Comparison of ENCODE assay signal across 8 cellular contexts in the genomic region with DNA sequence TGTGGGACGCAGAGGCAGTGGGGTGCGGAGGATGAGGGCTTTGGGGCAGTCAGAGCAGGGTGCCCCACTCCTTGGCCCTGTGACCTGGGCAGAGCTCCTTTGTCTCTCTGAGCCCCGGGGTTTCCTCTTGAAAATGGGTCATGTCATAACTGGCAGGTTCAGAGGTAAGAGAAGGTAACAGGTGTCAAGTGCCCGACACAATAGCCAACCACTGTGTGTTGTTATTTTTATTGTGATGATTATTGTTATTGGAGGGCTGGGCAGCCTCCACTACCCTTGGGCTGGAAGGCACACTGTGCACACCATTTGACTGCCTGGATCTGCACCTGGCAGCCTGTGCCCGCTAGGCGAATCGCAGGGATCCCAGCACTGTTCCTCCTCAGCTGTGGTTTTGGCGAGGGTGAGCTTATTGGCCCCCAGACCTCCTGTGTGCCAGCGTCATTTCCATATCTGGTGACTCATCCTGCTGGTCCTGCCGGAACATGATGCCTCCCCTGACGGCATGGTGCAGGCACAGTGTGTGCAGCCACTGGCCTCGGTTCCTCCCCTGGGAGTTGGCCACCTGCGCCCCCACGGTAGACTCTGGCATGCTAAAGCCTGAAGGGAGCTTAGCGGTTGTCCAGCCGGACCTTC. TPM values are rescaled to one million over a fixed set of nuclear protein-coding genes. Genes with fewer than 3 reads are reported as not detected.
A peak's percentile ranks its signal among the peaks of the same experiment; 100 is the strongest.
DNase-seq lines count a peak whose midpoint lies in the region; ATAC-seq and TF ChIP-seq lines count a peak whose summit lies in the region.

No MANE protein-coding gene starts in this region.

- no peaks in the 10 kb centered on the region for H3K36me3 ChIP-seq in PC-3 (ENCODE audit: low read depth, low read length)

- H3K27ac ChIP-seq in PC-3 (ENCODE audit: low read length) (peak overlapping the region; percentile 67), epithelial cell of prostate (peak overlapping the region; percentile 69)

- H3F3A ChIP-seq in PC-3 (ENCODE audit: low read length, unreplicated experiment) = no peaks in the 10 kb centered on the region

- peak; percentile 7 for DNase-seq in activated CD4-positive, alpha-beta T cell treated with anti-CD3 and anti-CD28 coated beads for 48 hours
- no peak for DNase-seq in activated CD4-positive, alpha-beta T cell treated with anti-CD3 and anti-CD28 coated beads, Interleukin-2, amount 50 U/mL, for 4 hours
- DNase-seq in PC-3 = peak; percentile 83
- peak; percentile 84 for DNase-seq in epithelial cell of prostate (ENCODE audit: low read depth, low spot score)
- DNase-seq in smooth muscle cell of the brain vasculature (ENCODE audit: low read depth, low spot score) = peak; percentile 12
- no peak for DNase-seq in NCI-H187 treated with DMSO at 0.1 percent for 48 hours (lab: John Stamatoyannopoulos, UW)

- TF ChIP-seq CTCF in PC-3 (conservative IDR thresholded peaks at IDR 0.05; ENCODE audit: low read depth, low read length) = no peak

- no TSS peak for BruUV-seq in PC-3 (replicated peaks; lab: Mats Ljungman, UMichigan)

- no peaks in the 10 kb centered on the region for H4K20me1 ChIP-seq in PC-3 (ENCODE audit: low read length)

- peaks cover 14% of the 10 kb centered on the region for H3K4me1 ChIP-seq in PC-3 (ENCODE audit: insufficient read depth, low read length)

- POLR2A ChIA-PET in PC-3 (lab: Charles Lee; ENCODE audit: unreplicated experiment) = interaction anchor here (0.6 kb wide), 1 partner anchor 58 kb away, joined by 3 read pairs; no protein-coding TSS in a partner anchor

- H3K4me2 ChIP-seq in PC-3 (ENCODE audit: low read length) = peak overlapping the region; percentile 73

- no peaks in the 10 kb centered on the region for H3K9me2 ChIP-seq in PC-3 (replicated peaks; ENCODE audit: low read length)

- intact Hi-C loops in PC-3 (cut with micrococcal nuclease) = no loop called here

- H2AFZ ChIP-seq in PC-3 (ENCODE audit: low read length) = peak overlapping the region; percentile 50; the same call in 1 of the 2 replicates

- peak overlapping the region; percentile 40 for H3K9ac ChIP-seq in PC-3 (ENCODE audit: low read length)

- no peaks in the 10 kb centered on the region for H3K27me3 ChIP-seq in PC-3 (ENCODE audit: low read length)

- no peaks in the 10 kb centered on the region for H3K9me3 ChIP-seq in PC-3 (ENCODE audit: low read length)

- CTCF ChIA-PET in PC-3 (lab: Charles Lee) = no interaction called here

- peak overlapping the region; percentile 30; the same call in 1 of the 2 replicates for H3K4me3 ChIP-seq in PC-3 (ENCODE audit: low read length)

- peak; percentile 90 for ATAC-seq in PC-3
- ATAC-seq in GM21717 (IDR thresholded peaks at IDR 0.05; ENCODE audit: unreplicated experiment) = no peak
- ATAC-seq in GM19463 (IDR thresholded peaks at IDR 0.05; ENCODE audit: unreplicated experiment) = no peak

- no peaks in the 10 kb centered on the region for H3K79me2 ChIP-seq in PC-3 (ENCODE audit: low read length)

RNA-seq across cellular contexts. Expression of a gene that starts 15.4 kb away (rescaled TPM):
- total RNA-seq in PC-3 (2014; rRNA removed) = 1.1 TPM in 1 of 2 replicates, not detected in the other

RNA-seq across cellular contexts. Expression of a gene that starts 46.3 kb away (rescaled TPM):
- 177 and 238 TPM in 2 replicates for total RNA-seq in PC-3 (2014; rRNA removed)

RNA-seq across cellular contexts. Expression of a gene that starts 46.4 kb away (rescaled TPM):
- total RNA-seq in PC-3 (2014; rRNA removed) = 0.52 and 0.69 TPM in 2 replicates

RNA-seq across cellular contexts. Expression of a gene that starts 57.4 kb away (rescaled TPM):
- 41.7 and 45.5 TPM in 2 replicates for total RNA-seq in PC-3 (2014; rRNA removed)

Comparison
In these comparisons a context has a peak if more than half of its experiments do, and no peak if none do; other contexts are left out.
1. DNase-seq: peak in activated CD4-positive, alpha-beta T cell treated with anti-CD3 and anti-CD28 coated beads for 48 hours (single experiment), PC-3 (single experiment), epithelial cell of prostate (single experiment) and smooth muscle cell of the brain vasculature (single experiment); none in activated CD4-positive, alpha-beta T cell treated with anti-CD3 and anti-CD28 coated beads, Interleukin-2, amount 50 U/mL, for 4 hours (0 of 2) and NCI-H187 treated with DMSO at 0.1 percent for 48 hours (single experiment).